ENCODE assay signal across 1 cellular context in the genomic region with DNA sequence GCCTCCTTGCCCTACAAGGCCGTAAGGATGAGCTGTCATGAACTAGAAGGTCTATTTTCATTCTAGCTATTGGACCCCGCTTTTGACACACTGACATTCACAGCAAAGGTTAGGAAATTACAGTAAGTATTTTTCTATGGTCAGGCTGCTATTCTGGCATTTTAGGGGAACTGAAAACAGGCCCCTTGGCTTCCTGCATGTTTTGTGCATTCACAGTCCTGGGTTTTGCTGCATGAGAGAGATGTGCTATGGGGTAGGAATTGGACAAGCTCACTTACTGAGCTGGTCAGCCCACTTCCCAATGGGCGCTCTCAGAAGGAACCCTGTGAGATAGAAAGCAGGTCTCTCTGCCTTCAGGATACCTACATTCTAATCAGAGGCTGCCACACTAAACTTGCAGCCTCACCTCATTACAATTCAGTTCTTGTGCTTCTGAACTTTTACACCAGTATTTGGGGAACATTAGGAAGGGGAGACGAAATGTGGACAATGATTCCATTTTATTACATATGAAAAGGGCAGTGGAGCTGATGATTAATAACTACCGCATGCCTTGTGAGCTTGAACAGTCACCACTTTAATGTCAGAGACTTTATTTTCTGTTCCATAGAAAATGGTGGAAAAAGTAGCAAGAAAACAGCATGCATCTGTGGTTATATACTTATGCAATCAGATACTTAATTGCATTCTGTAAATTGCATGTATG.
TF ChIP-seq lines count a peak whose summit lies in the region.

No MANE protein-coding gene starts in this region.

TF ChIP-seq in SK-N-SH treated with all-trans-retinoic acid at 6 μM for 48 hours, 23 proteins besides CTCF, POLR2A, EP300 and RAD21 (continued from another document):
- TF ChIP-seq BACH2 (CRISPR knock-in tag; IDR thresholded peaks at IDR 0.05; ENCODE audit: borderline replicate concordance) (no peak), GLIS3 (CRISPR knock-in tag; IDR thresholded peaks at IDR 0.05) (no peak), OSR1 (CRISPR knock-in tag; IDR thresholded peaks at IDR 0.05) (no peak), ARNTL (CRISPR knock-in tag; IDR thresholded peaks at IDR 0.05; ENCODE audit: borderline replicate concordance, low read depth) (no peak)
